Comparison of ENCODE assay signal across 16 cellular contexts in the genomic region with DNA sequence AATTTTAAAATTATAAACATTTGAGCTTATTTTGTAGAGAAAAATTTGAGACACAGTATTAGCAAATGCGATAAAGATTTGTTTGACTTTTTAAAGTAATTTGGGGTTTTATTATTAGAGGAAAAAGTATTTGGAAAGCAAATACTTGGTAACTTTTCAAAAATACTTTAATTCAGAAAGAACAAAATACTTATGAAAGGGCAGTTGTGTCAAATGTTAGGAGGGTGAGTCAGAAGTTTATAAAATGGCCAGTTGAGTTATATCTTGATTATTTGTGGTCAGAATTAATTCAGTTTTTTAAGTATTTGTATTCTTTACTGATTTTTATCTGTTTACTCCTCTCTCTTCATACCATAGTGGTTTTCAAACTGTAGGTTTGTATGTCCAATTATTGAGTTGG. TPM values are rescaled to one million over a fixed set of nuclear protein-coding genes. Genes with fewer than 3 reads are reported as not detected.
DNase-seq lines count a peak whose midpoint lies in the region; ATAC-seq, FAIRE-seq and TF ChIP-seq lines count a peak whose summit lies in the region.
"Had no signal": no experiment of that assay in that cellular context is flagged by ENCODE, and none has a peak within 500 bp of the region (broad histone marks: within the 10 kb centered on the region; RNA-seq: fewer than 3 reads in every experiment).

No MANE protein-coding gene starts in this region.

- peak; percentile 71 for DNase-seq in HCEC 1CT
- peak; percentile 64 to 68 for DNase-seq in cardiac fibroblast (ENCODE audit: low read depth in 2 of 2)
- DNase-seq in upper lobe of left lung = no peak
- no peak for DNase-seq in activated T-cell treated with anti-CD3 and anti-CD28 coated beads for 4 hours
- DNase-seq in effector CD4-positive, alpha-beta T cell = no peak
- DNase-seq in stimulated activated CD4-positive, alpha-beta T cell treated with anti-CD3 and anti-CD28 coated beads, Interleukin-1b, Interleukin-23, amount 100 ng/mL, for 48 hours = no peak
- DNase-seq: activated CD4-positive, alpha-beta T cell treated with anti-CD3 and anti-CD28 coated beads for 36 hours; activated naive CD8-positive, alpha-beta T cell treated with anti-CD3 and anti-CD28 coated beads, Interleukin-2, amount 50 U/mL, for 24 hours; CD4-positive, CD25-positive, alpha-beta regulatory T cell; gastrocnemius medialis; NCI-H82; ovary; RPMI8226; stimulated activated naive CD8-positive, alpha-beta T cell treated with anti-CD3 and anti-CD28 coated beads, Interleukin-15, amount 100 ng/mL, for 72 hours; T-helper 9 cell had no signal

- 51 to 64% methylated on average over 1 of the region's 1 CpG for WGBS in upper lobe of left lung, 2 donors

- no peaks in the 10 kb centered on the region for H3K27me3 ChIP-seq in upper lobe of left lung
- H3K27me3 ChIP-seq: gastrocnemius medialis, ovary had no signal

- TF ChIP-seq CTCF in cardiac fibroblast (IDR thresholded peaks at IDR 0.05; ENCODE audit: low read depth, low read length) (no peak), upper lobe of left lung (IDR thresholded peaks at IDR 0.05) (no peak)

- TF ChIP-seq POLR2A in upper lobe of left lung (IDR thresholded peaks at IDR 0.05) = no peak

- ATAC-seq in upper lobe of left lung (ENCODE audit: low FRiP score in 2 of 2) = no peak
- ATAC-seq: activated CD4-positive, alpha-beta T cell treated with anti-CD3 and anti-CD28 coated beads for 36 hours; activated naive CD8-positive, alpha-beta T cell treated with anti-CD3 and anti-CD28 coated beads, Interleukin-2, amount 50 U/mL, for 24 hours; gastrocnemius medialis; stimulated activated naive CD8-positive, alpha-beta T cell treated with anti-CD3 and anti-CD28 coated beads, Interleukin-15, amount 100 ng/mL, for 72 hours had no signal

- H3K4me1 ChIP-seq in upper lobe of left lung = peaks cover 5 to 18% (median 12%) of the 10 kb centered on the region in 4 donors
- H3K4me1 ChIP-seq: gastrocnemius medialis had no signal

- TF ChIP-seq EP300 in upper lobe of left lung (IDR thresholded peaks at IDR 0.05) = no peak

- H3K27ac ChIP-seq in upper lobe of left lung = peak overlapping the region in 3 of 4 donors; percentile 30 to 64 (median 58)
- H3K27ac ChIP-seq: gastrocnemius medialis, ovary had no signal

- FAIRE-seq in islet of Langerhans (lab: Jason Lieb, UNC) = peak; percentile 33

- peaks cover 0 to 26% (median 7%) of the 10 kb centered on the region in 4 donors for H3K36me3 ChIP-seq in upper lobe of left lung
- H3K36me3 ChIP-seq: ovary had no signal

- H3K4me3 ChIP-seq in cardiac fibroblast (replicated peaks in 1 of 2; ENCODE audit: low read depth in 2 of 2, low read length in 2 of 2) (no peak overlapping the region), upper lobe of left lung (no peak overlapping the region)
- H3K4me3 ChIP-seq: gastrocnemius medialis, ovary had no signal

- no peaks in the 10 kb centered on the region for H3K9me3 ChIP-seq in upper lobe of left lung
- H3K9me3 ChIP-seq: gastrocnemius medialis, ovary had no signal

RNA-seq across cellular contexts. Expression of a gene that starts 12.1 kb away (rescaled TPM):
- total RNA-seq in upper lobe of left lung = 10 to 100 TPM; 18.4 to 31.5 (median 23.1) TPM

RNA-seq across cellular contexts. Expression of a gene that starts 23.5 kb away (rescaled TPM):
- 100 to 1,000 TPM in 3 of 6 donors, 10 to 100 TPM in 3; 30.3 to 165 (median 117) TPM for total RNA-seq in upper lobe of left lung

RNA-seq across cellular contexts. Expression of a gene that starts 55.6 kb away (rescaled TPM):
- 10 to 100 TPM; 10.2 to 54.8 (median 39.2) TPM for total RNA-seq in upper lobe of left lung

Comparison
In these comparisons a context has a peak if more than half of its experiments do, and no peak if none do; other contexts are left out.
1. DNase-seq: peak in HCEC 1CT (single experiment) and cardiac fibroblast (2 of 2); none in upper lobe of left lung (0 of 2), activated T-cell treated with anti-CD3 and anti-CD28 coated beads for 4 hours (single experiment), effector CD4-positive, alpha-beta T cell (single experiment) and stimulated activated CD4-positive, alpha-beta T cell treated with anti-CD3 and anti-CD28 coated beads, Interleukin-1b, Interleukin-23, amount 100 ng/mL, for 48 hours (single experiment).